ENCODE assay signal across 21 cellular contexts in genomic region chr4:95318483-95318882, GRCh38.
DNase-seq lines count a peak whose midpoint lies in the region; ATAC-seq and TF ChIP-seq lines count a peak whose summit lies in the region.
"Had no signal": no experiment of that assay in that cellular context is flagged by ENCODE, and none has a peak within 500 bp of the region (broad histone marks: within the 10 kb centered on the region; RNA-seq: fewer than 3 reads in every experiment).

No MANE protein-coding gene starts in this region.

- H3K36me3 ChIP-seq in HCT116 (ENCODE audit: control insufficient read depth in 1 of 2, insufficient read depth in 2 of 2, low read length in 2 of 2), result no peaks in the 10 kb centered on the region
- no peaks in the 10 kb centered on the region for H3K36me3 ChIP-seq in left ventricle myocardium inferior
- H3K36me3 ChIP-seq in gastroesophageal sphincter, result no peaks in the 10 kb centered on the region

- RAD21 ChIA-PET in HCT116 (lab: Charles Lee; ENCODE audit: low non-redundant PET in 1 of 2, low total read pairs in 2 of 2, uncharacterized antibody in 2 of 2, unreplicated experiment in 2 of 2), result no interaction called here

- H3K79me2 ChIP-seq in HCT116 (ENCODE audit: insufficient read depth, low read length), result no peaks in the 10 kb centered on the region

- DNase-seq in HCT116 (ENCODE audit: low read depth, low spot score), result no peak
- DNase-seq in SW480 (ENCODE audit: low spot score), result peak; percentile 30
- no peak for DNase-seq in left ventricle myocardium inferior
- DNase-seq in renal cortical epithelial cell (ENCODE audit: low read depth), result peak; percentile 0
- no peak for DNase-seq in NCI-H1436 treated with DMSO at 0.1 percent for 48 hours (lab: John Stamatoyannopoulos, UW)
- no peak for DNase-seq in WTC11 (ENCODE audit: low spot score)
- DNase-seq: activated CD4-positive, alpha-beta T cell treated with anti-CD3 and anti-CD28 coated beads for 36 hours; activated gamma-delta T cell; body of pancreas; effector memory CD8-positive, alpha-beta T cell; foreskin keratinocyte; NCI-H1092; NCI-H2029; NCI-H446 treated with DMSO at 0.1 percent for 48 hours; SIG-M5; stimulated activated CD4-positive, alpha-beta T cell treated with anti-CD3 and anti-CD28 coated beads, Interleukin-4, amount 100 ng/mL, for 1 hour; stimulated activated naive CD4-positive, alpha-beta T cell treated with Interleukin-2 at 50 U/mL for 16 hours had no signal

- no peak overlapping the region for H3K27ac Mint-ChIP-seq in WTC11
- H3K27ac Mint-ChIP-seq: activated CD4-positive, alpha-beta T cell treated with anti-CD3 and anti-CD28 coated beads for 36 hours; effector memory CD8-positive, alpha-beta T cell had no signal

- H3K27me3 ChIP-seq in HCT116 (ENCODE audit: insufficient read depth, low read length) (no peaks in the 10 kb centered on the region), left ventricle myocardium inferior (ENCODE audit: low read depth) (no peaks in the 10 kb centered on the region), gastroesophageal sphincter (no peaks in the 10 kb centered on the region)
- H3K27me3 ChIP-seq: body of pancreas, foreskin keratinocyte had no signal

- H3K36me3 Mint-ChIP-seq in WTC11, result peaks cover 2% of the 10 kb centered on the region

- no peak overlapping the region for H3K9ac ChIP-seq in HCT116 (ENCODE audit: low read length)

- peaks cover 14% of the 10 kb centered on the region for H3K4me1 Mint-ChIP-seq in WTC11
- H3K4me1 Mint-ChIP-seq: activated CD4-positive, alpha-beta T cell treated with anti-CD3 and anti-CD28 coated beads for 36 hours had no signal

- TF ChIP-seq RAD21 in HCT116 (IDR thresholded peaks at IDR 0.05; ENCODE audit: low read depth), result no peak

- H3K27me3 Mint-ChIP-seq in WTC11 (ENCODE audit: low read depth), result no peaks in the 10 kb centered on the region
- H3K27me3 Mint-ChIP-seq: activated CD4-positive, alpha-beta T cell treated with anti-CD3 and anti-CD28 coated beads for 36 hours; effector memory CD8-positive, alpha-beta T cell had no signal

- intact Hi-C loops in HCT116 (cut with micrococcal nuclease), result no loop called here
- intact Hi-C loops in left ventricle myocardium inferior (cut with micrococcal nuclease), result no loop called here

- no peaks in the 10 kb centered on the region for H3K9me3 ChIP-seq in HCT116 (ENCODE audit: control insufficient read depth in 1 of 2, insufficient read depth in 1 of 2, low read depth in 1 of 2, low read length in 2 of 2)
- no peaks in the 10 kb centered on the region for H3K9me3 ChIP-seq in left ventricle myocardium inferior (replicated peaks)
- H3K9me3 ChIP-seq in gastroesophageal sphincter, result no peaks in the 10 kb centered on the region
- H3K9me3 ChIP-seq: body of pancreas had no signal

- CTCF ChIA-PET in HCT116 (lab: Charles Lee), result no interaction called here
- CTCF ChIA-PET in WTC11 (lab: Charles Lee), result no interaction called here

- 86% methylated on average over 1 of the region's 1 CpG; no CpG with 5 or more reads in 1 of the 2 donors for WGBS in gastroesophageal sphincter (ENCODE audit: low coverage in 1 of 2), 2 donors

- H3K4me3 ChIP-seq in HCT116 (replicated peaks in 1 of 2; ENCODE audit: low read depth in 1 of 2, low read length in 2 of 2) (no peak overlapping the region), left ventricle myocardium inferior (no peak overlapping the region), gastroesophageal sphincter (no peak overlapping the region)
- H3K4me3 ChIP-seq: body of pancreas had no signal

- H3K9me3 Mint-ChIP-seq in WTC11, result peaks cover 3% of the 10 kb centered on the region

- TF ChIP-seq CTCF in HCT116 (IDR thresholded peaks at IDR 0.05 in 2 of 3, conservative IDR thresholded peaks at IDR 0.05 in 1 of 3; ENCODE audit: borderline replicate concordance in 1 of 3, insufficient read depth in 1 of 3, low read depth in 2 of 3, low read length in 2 of 3) (no peak), left ventricle myocardium inferior (IDR thresholded peaks at IDR 0.05; ENCODE audit: borderline replicate concordance) (no peak), WTC11 (IDR thresholded peaks at IDR 0.05) (no peak), gastroesophageal sphincter (IDR thresholded peaks at IDR 0.05) (no peak)

- no peak overlapping the region for H3K27ac ChIP-seq in HCT116 (ENCODE audit: low read depth, low read length)
- H3K27ac ChIP-seq in left ventricle myocardium inferior (replicated peaks), result peak overlapping the region; percentile 68
- H3K27ac ChIP-seq in gastroesophageal sphincter, result no peak overlapping the region
- H3K27ac ChIP-seq: body of pancreas, foreskin keratinocyte, HL-60 had no signal

- peak; percentile 59 for ATAC-seq in HCT116
- ATAC-seq in WTC11, result no peak
- no peak for ATAC-seq in gastroesophageal sphincter
- no peak for ATAC-seq in activated CD4-positive, CD25-positive, alpha-beta regulatory T cell treated with anti-CD3 and anti-CD28 coated beads, Interleukin-2, amount 50 U/mL, for 24 hours
- ATAC-seq: activated CD4-positive, alpha-beta T cell treated with anti-CD3 and anti-CD28 coated beads for 36 hours; body of pancreas; effector memory CD8-positive, alpha-beta T cell; foreskin keratinocyte; HepG2 had no signal

- TF ChIP-seq POLR2A in HCT116 (IDR thresholded peaks at IDR 0.05; ENCODE audit: borderline replicate concordance, extremely low read depth, insufficient read depth, insufficient read length) (no peak), gastroesophageal sphincter (IDR thresholded peaks at IDR 0.05) (no peak)

- POLR2A ChIA-PET in HCT116 (lab: Charles Lee) (no interaction called here), WTC11 (lab: Charles Lee) (no interaction called here)

- TF ChIP-seq EP300 in gastroesophageal sphincter (IDR thresholded peaks at IDR 0.05), result no peak

- H3K4me1 ChIP-seq in HCT116 (ENCODE audit: control insufficient read depth in 1 of 2, insufficient read depth in 2 of 2, low read length in 2 of 2), result peaks cover 0 to 9% of the 10 kb centered on the region in 2 experiments; a peak in 2 of 4 replicates
- peaks cover 29% of the 10 kb centered on the region for H3K4me1 ChIP-seq in left ventricle myocardium inferior
- no peaks in the 10 kb centered on the region for H3K4me1 ChIP-seq in gastroesophageal sphincter
- H3K4me1 ChIP-seq: body of pancreas, foreskin keratinocyte had no signal

- H4K20me1 ChIP-seq in HCT116 (ENCODE audit: insufficient read depth), result no peaks in the 10 kb centered on the region

- no TSS peak for BruUV-seq in HCT116 (replicated peaks; lab: Mats Ljungman, UMichigan)

- no peaks in the 10 kb centered on the region for H3K9me2 ChIP-seq in HCT116 (ENCODE audit: insufficient read depth)

- peak overlapping the region; percentile 24 for H3K4me2 ChIP-seq in HCT116 (ENCODE audit: low read length)

- no peak overlapping the region for H2AFZ ChIP-seq in HCT116 (ENCODE audit: low read depth, low read length, poor library complexity, severe bottlenecking)

- no peak overlapping the region for H3K4me3 Mint-ChIP-seq in WTC11
- H3K4me3 Mint-ChIP-seq: activated CD4-positive, alpha-beta T cell treated with anti-CD3 and anti-CD28 coated beads for 36 hours; effector memory CD8-positive, alpha-beta T cell had no signal

TF ChIP-seq in HCT116, 20 proteins besides CTCF, POLR2A, EP300 and RAD21 (continues in another document):
- TF ChIP-seq REST (IDR thresholded peaks at IDR 0.05; ENCODE audit: low read depth), result no peak

TF ChIP-seq in WTC11, 78 proteins besides CTCF, POLR2A, EP300 and RAD21 (continues in another document):
- TF ChIP-seq ETV6 (CRISPR knock-in tag; IDR thresholded peaks at IDR 0.05), result no peak
- no peak for TF ChIP-seq ATF3 (CRISPR knock-in tag; conservative IDR thresholded peaks at IDR 0.05)
- TF ChIP-seq ZNF671 (CRISPR knock-in tag; IDR thresholded peaks at IDR 0.05), result no peak
- no peak for TF ChIP-seq ZNF425 (CRISPR knock-in tag; conservative IDR thresholded peaks at IDR 0.05)
- no peak for TF ChIP-seq EMX1 (CRISPR knock-in tag; IDR thresholded peaks at IDR 0.05)
- no peak for TF ChIP-seq MLX (CRISPR knock-in tag; IDR thresholded peaks at IDR 0.05)
- TF ChIP-seq NR1H2 (CRISPR knock-in tag; IDR thresholded peaks at IDR 0.05), result no peak

Comparison
In these comparisons a context has a peak if more than half of its experiments do, and no peak if none do; other contexts are left out.
1. DNase-seq: peak in SW480 (single experiment) and renal cortical epithelial cell (single experiment); none in HCT116 (single experiment), left ventricle myocardium inferior (single experiment), NCI-H1436 treated with DMSO at 0.1 percent for 48 hours (single experiment) and WTC11 (single experiment).